6 cellular contexts compared by ENCODE assay signal in genomic region chr1:83856381-83856780, GRCh38.
"Had no signal": no experiment of that assay in that cellular context is flagged by ENCODE, and none has a peak within 500 bp of the region (broad histone marks: within the 10 kb centered on the region; RNA-seq: fewer than 3 reads in every experiment).

No MANE protein-coding gene starts in this region.

- DNase-seq: H9 had no signal

- H3K4me2 ChIP-seq: GM23338 had no signal

- FAIRE-seq: H1, H54, HTR-8/SVneo, K562 had no signal

- H2AFZ ChIP-seq: GM23338 had no signal

- H3K4me3 ChIP-seq: GM23338, K562 had no signal
